Comparison of ENCODE assay signal across 20 cellular contexts in genomic region chr16:2955779-2956565, GRCh38. TPM values are rescaled to one million over a fixed set of nuclear protein-coding genes. Genes with fewer than 3 reads are reported as not detected.
A peak's percentile ranks its signal among the peaks of the same experiment; 100 is the strongest.
DNase-seq lines count a peak whose midpoint lies in the region; ATAC-seq and TF ChIP-seq lines count a peak whose summit lies in the region.
"Had no signal": no experiment of that assay in that cellular context is flagged by ENCODE, and none has a peak within 500 bp of the region (broad histone marks: within the 10 kb centered on the region; RNA-seq: fewer than 3 reads in every experiment).

No MANE protein-coding gene starts in this region.

- 31% methylated on average over 7 of the region's 21 CpGs; no CpG with 5 or more reads in 1 of the 2 donors for WGBS in esophagus squamous epithelium, 2 donors

- peak overlapping the region; percentile 57; the same call in 1 of the 2 replicates for H2AFZ ChIP-seq in Loucy (ENCODE audit: low read length)
- H2AFZ ChIP-seq: GM23248 had no signal

- TF ChIP-seq CTCF in Loucy (conservative IDR thresholded peaks at IDR 0.05; ENCODE audit: low read length) (no peak), omental fat pad (IDR thresholded peaks at IDR 0.05) (no peak), esophagus squamous epithelium (IDR thresholded peaks at IDR 0.05) (no peak)

- TF ChIP-seq POLR2A in esophagus squamous epithelium (IDR thresholded peaks at IDR 0.05) = no peak

- H3K79me2 ChIP-seq in Loucy (ENCODE audit: insufficient read depth, low read length) = no peaks in the 10 kb centered on the region

- H3K9me2 ChIP-seq in Loucy (replicated peaks; ENCODE audit: low read depth, low read length) = no peaks in the 10 kb centered on the region

- no peak overlapping the region for H3K4me3 Mint-ChIP-seq in dendritic cell treated with granulocyte-macrophage colony-stimulating factor and Interleukin-4, amounts not matched to agents 40 ng/mL and 50 ng/mL, for 4 days
- H3K4me3 Mint-ChIP-seq: activated naive CD4-positive, alpha-beta T cell treated with anti-CD3 and anti-CD28 coated beads, Interleukin-2, amount 10 ng/mL, durations not matched to agents 7 days and 5 days; mesothelial cell of epicardium had no signal

- H3K27me3 Mint-ChIP-seq in dendritic cell treated with granulocyte-macrophage colony-stimulating factor and Interleukin-4, amounts not matched to agents 40 ng/mL and 50 ng/mL, for 4 days = peaks cover 34% of the 10 kb centered on the region

- DNase-seq in DMS53 (lab: John Stamatoyannopoulos, UW) (peak; percentile 65), DMS53 treated with DMSO at 0.1 percent for 48 hours (lab: John Stamatoyannopoulos, UW; ENCODE audit: unreplicated experiment) (no peak), omental fat pad (ENCODE audit: low spot score) (no peak), esophagus squamous epithelium (lab: John Stamatoyannopoulos, UW) (no peak), dermis blood vessel endothelial cell (no peak)
- no peak for DNase-seq in activated CD8-positive, alpha-beta memory T cell treated with anti-CD3 and anti-CD28 coated beads, Interleukin-2, amount 50 U/mL, for 48 hours
- DNase-seq: activated naive CD4-positive, alpha-beta T cell treated with anti-CD3 and anti-CD28 coated beads, Interleukin-2, amount 10 ng/mL, durations not matched to agents 7 days and 5 days; GM23248; heart right ventricle; NCI-H1105; NCI-H526 treated with DMSO at 0.1 percent for 48 hours; T-helper 9 cell had no signal

- no peaks in the 10 kb centered on the region for H3K9me3 ChIP-seq in Loucy (ENCODE audit: insufficient read depth, low read depth, low read length)
- H3K9me3 ChIP-seq in esophagus squamous epithelium = no peaks in the 10 kb centered on the region
- H3K9me3 ChIP-seq: heart right ventricle, Peyer's patch, thoracic aorta had no signal

- H3K4me1 Mint-ChIP-seq in dendritic cell treated with granulocyte-macrophage colony-stimulating factor and Interleukin-4, amounts not matched to agents 40 ng/mL and 50 ng/mL, for 4 days (ENCODE audit: low read depth) = peaks cover 15% of the 10 kb centered on the region

- H3K9me3 Mint-ChIP-seq in dendritic cell treated with granulocyte-macrophage colony-stimulating factor and Interleukin-4, amounts not matched to agents 40 ng/mL and 50 ng/mL, for 4 days = no peaks in the 10 kb centered on the region
- H3K9me3 Mint-ChIP-seq: activated naive CD4-positive, alpha-beta T cell treated with anti-CD3 and anti-CD28 coated beads, Interleukin-2, amount 10 ng/mL, durations not matched to agents 7 days and 5 days; mesothelial cell of epicardium had no signal

- H3K36me3 ChIP-seq in Loucy (ENCODE audit: insufficient read depth, low read length) (no peaks in the 10 kb centered on the region), esophagus squamous epithelium (no peaks in the 10 kb centered on the region)
- H3K36me3 ChIP-seq: heart right ventricle, Peyer's patch, thoracic aorta had no signal

- no peaks in the 10 kb centered on the region for H3K36me3 Mint-ChIP-seq in dendritic cell treated with granulocyte-macrophage colony-stimulating factor and Interleukin-4, amounts not matched to agents 40 ng/mL and 50 ng/mL, for 4 days (ENCODE audit: low read depth)
- H3K36me3 Mint-ChIP-seq: activated naive CD4-positive, alpha-beta T cell treated with anti-CD3 and anti-CD28 coated beads, Interleukin-2, amount 10 ng/mL, durations not matched to agents 7 days and 5 days; mesothelial cell of epicardium had no signal

- H3K4me3 ChIP-seq in Loucy (ENCODE audit: low read length, poor library complexity, severe bottlenecking) (peak overlapping the region; percentile 35), esophagus squamous epithelium (no peak overlapping the region)
- H3K4me3 ChIP-seq: GM23248, heart right ventricle, Peyer's patch, SK-N-MC, thoracic aorta had no signal

- peak; percentile 14 for ATAC-seq in omental fat pad (ENCODE audit: low FRiP score)

- H3K9ac ChIP-seq in Loucy (ENCODE audit: low read depth, low read length, poor library complexity, severe bottlenecking) = peak overlapping the region; percentile 55
- H3K9ac ChIP-seq: GM23248 had no signal

- H3F3A ChIP-seq in Loucy (ENCODE audit: low read depth) = no peaks in the 10 kb centered on the region

- H3K27me3 ChIP-seq in Loucy (ENCODE audit: insufficient read depth, low read length, poor library complexity, severe bottlenecking) = no peaks in the 10 kb centered on the region
- peaks cover 0 to 74% (median 6%) of the 10 kb centered on the region in 4 donors for H3K27me3 ChIP-seq in esophagus squamous epithelium

- intact Hi-C loops in dendritic cell treated with granulocyte-macrophage colony-stimulating factor and Interleukin-4, amounts not matched to agents 40 ng/mL and 50 ng/mL, for 4 days (cut with micrococcal nuclease) = no loop called here
- intact Hi-C loops in esophagus squamous epithelium (cut with DNase I) = no loop called here

- H3K4me1 ChIP-seq in Loucy (ENCODE audit: insufficient read depth, low read length, poor library complexity, severe bottlenecking) (peaks cover 4% of the 10 kb centered on the region), esophagus squamous epithelium (peaks cover 0 to 37% (median 0%) of the 10 kb centered on the region in 3 donors)

- peak overlapping the region; percentile 65 for H3K4me2 ChIP-seq in Loucy (ENCODE audit: low read depth, low read length, poor library complexity, severe bottlenecking)

- H3K27ac Mint-ChIP-seq in dendritic cell treated with granulocyte-macrophage colony-stimulating factor and Interleukin-4, amounts not matched to agents 40 ng/mL and 50 ng/mL, for 4 days = peak overlapping the region; percentile 8
- H3K27ac Mint-ChIP-seq: activated naive CD4-positive, alpha-beta T cell treated with anti-CD3 and anti-CD28 coated beads, Interleukin-2, amount 10 ng/mL, durations not matched to agents 7 days and 5 days; mesothelial cell of epicardium had no signal

- H4K20me1 ChIP-seq in Loucy (ENCODE audit: insufficient read depth, low read length, poor library complexity, severe bottlenecking) = no peaks in the 10 kb centered on the region

- H3K27ac ChIP-seq in esophagus squamous epithelium = no peak overlapping the region
- H3K27ac ChIP-seq: 22Rv1, C4-2B, GM23248, heart right ventricle, Peyer's patch, SK-N-MC, thoracic aorta had no signal

RNA-seq across cellular contexts. Expression of gene KREMEN2, which starts 8.1 kb away (rescaled TPM):
- total RNA-seq in omental fat pad = not detected
- 1 to 10 TPM in 2 of 4 donors, under 1 TPM in 1, not detected in 1; 0.19 to 3.9 (median 2.1) TPM for total RNA-seq in esophagus squamous epithelium
- not detected in 2 replicates for total RNA-seq in dermis blood vessel endothelial cell
- total RNA-seq: GM23248, heart right ventricle, thoracic aorta had no signal

RNA-seq across cellular contexts. Expression of gene PAQR4, which starts 13.2 kb away (rescaled TPM):
- 1 to 10 TPM; 1.9 to 6.8 (median 3.5) TPM for total RNA-seq in omental fat pad
- total RNA-seq in esophagus squamous epithelium = 10 to 100 TPM in 1 of 4 donors, 1 to 10 TPM in 3; 2.9 to 18.8 (median 8.0) TPM
- 9.4 and 12.8 TPM in 2 replicates for total RNA-seq in dermis blood vessel endothelial cell

RNA-seq across cellular contexts. Expression of gene PKMYT1, which starts 24.3 kb away (rescaled TPM):
- 1 to 10 TPM in 1 of 4 donors, under 1 TPM in 2, not detected in 1; 0.25 to 1.7 (median 0.79) TPM for total RNA-seq in omental fat pad
- total RNA-seq in esophagus squamous epithelium = 10 to 100 TPM in 3 of 4 donors, 1 to 10 TPM in 1; 4.2 to 33.1 (median 13.0) TPM
- total RNA-seq in dermis blood vessel endothelial cell = 4.4 and 10.6 TPM in 2 replicates

RNA-seq across cellular contexts. Expression of gene FLYWCH1, which starts 44.2 kb away (rescaled TPM):
- total RNA-seq in omental fat pad (10 to 100 TPM; 14.8 to 45.6 (median 26.6) TPM), esophagus squamous epithelium (10 to 100 TPM; 25.4 to 52.1 (median 27.1) TPM), dermis blood vessel endothelial cell (39.5 and 41.0 TPM in 2 replicates)

RNA-seq across cellular contexts. Expression of gene CLDN9, which starts 56.8 kb away (rescaled TPM):
- total RNA-seq in omental fat pad (under 1 TPM in 2 of 4 donors, not detected in 2; 0.24 to 0.63 TPM), esophagus squamous epithelium (not detected), dermis blood vessel endothelial cell (not detected in 2 replicates)
- total RNA-seq: GM23248 had no signal
